16 cellular contexts compared by ENCODE assay signal in genomic region chr10:60652628-60653027, GRCh38.
A peak's percentile ranks its signal among the peaks of the same experiment; 100 is the strongest.
DNase-seq lines count a peak whose midpoint lies in the region; ATAC-seq lines count a peak whose summit lies in the region.
"Had no signal": no experiment of that assay in that cellular context is flagged by ENCODE, and none has a peak within 500 bp of the region (broad histone marks: within the 10 kb centered on the region; RNA-seq: fewer than 3 reads in every experiment).

No MANE protein-coding gene starts in this region.

- peak overlapping the region; percentile 63 for H3K4me3 Mint-ChIP-seq in activated T-helper 17 cell treated with anti-CD3 and anti-CD28 coated beads, Interleukin-2, amount 50 U/mL, for 72 hours
- H3K4me3 Mint-ChIP-seq: activated CD8-positive, alpha-beta memory T cell treated with anti-CD3 and anti-CD28 coated beads, Interleukin-2, amount 10 ng/mL, durations not matched to agents 7 days and 5 days had no signal

- no peaks in the 10 kb centered on the region for H3K27me3 Mint-ChIP-seq in activated T-helper 17 cell treated with anti-CD3 and anti-CD28 coated beads, Interleukin-2, amount 50 U/mL, for 72 hours

- DNase-seq in NCI-H774 (lab: John Stamatoyannopoulos, UW) (no peak), GM19240 (ENCODE audit: insufficient read length, low spot score) (no peak), H4 (ENCODE audit: low spot score) (no peak)
- no peak for DNase-seq in stimulated activated CD4-positive, alpha-beta T cell treated with anti-CD3 and anti-CD28 coated beads, Interleukin-1b, Interleukin-23, amount 100 ng/mL, for 48 hours
- DNase-seq: activated CD8-positive, alpha-beta memory T cell treated with anti-CD3 and anti-CD28 coated beads, Interleukin-2, amount 10 ng/mL, durations not matched to agents 7 days and 5 days; aorta; glutamatergic neuron; left lung; NCI-H146; ovary; stimulated activated CD4-positive, alpha-beta T cell treated with anti-CD3 and anti-CD28 coated beads, Interleukin-2, amount 100 ng/mL, for 48 hours; T-helper 2 cell had no signal

- H3K27ac Mint-ChIP-seq in activated T-helper 17 cell treated with anti-CD3 and anti-CD28 coated beads, Interleukin-2, amount 50 U/mL, for 72 hours = peak overlapping the region; percentile 87
- H3K27ac Mint-ChIP-seq: activated CD8-positive, alpha-beta memory T cell treated with anti-CD3 and anti-CD28 coated beads, Interleukin-2, amount 10 ng/mL, durations not matched to agents 7 days and 5 days had no signal

- ATAC-seq in GM18870 (IDR thresholded peaks at IDR 0.05; ENCODE audit: unreplicated experiment) (peak; percentile 92), GM21723 (IDR thresholded peaks at IDR 0.05; ENCODE audit: unreplicated experiment) (peak; percentile 83), HG03135 (IDR thresholded peaks at IDR 0.05; ENCODE audit: unreplicated experiment) (peak; percentile 95)
- ATAC-seq in activated T-helper 17 cell treated with anti-CD3 and anti-CD28 coated beads, Interleukin-2, amount 50 U/mL, for 72 hours (replicated peaks) = no peak
- ATAC-seq: activated CD8-positive, alpha-beta memory T cell treated with anti-CD3 and anti-CD28 coated beads, Interleukin-2, amount 10 ng/mL, durations not matched to agents 7 days and 5 days; left lung had no signal

- H3K36me3 Mint-ChIP-seq in activated T-helper 17 cell treated with anti-CD3 and anti-CD28 coated beads, Interleukin-2, amount 50 U/mL, for 72 hours (ENCODE audit: low read depth) = no peaks in the 10 kb centered on the region
- H3K36me3 Mint-ChIP-seq: activated CD8-positive, alpha-beta memory T cell treated with anti-CD3 and anti-CD28 coated beads, Interleukin-2, amount 10 ng/mL, durations not matched to agents 7 days and 5 days had no signal

- H3K4me1 Mint-ChIP-seq in activated T-helper 17 cell treated with anti-CD3 and anti-CD28 coated beads, Interleukin-2, amount 50 U/mL, for 72 hours = peaks cover 28% of the 10 kb centered on the region
- H3K4me1 Mint-ChIP-seq: activated CD8-positive, alpha-beta memory T cell treated with anti-CD3 and anti-CD28 coated beads, Interleukin-2, amount 10 ng/mL, durations not matched to agents 7 days and 5 days had no signal

- H3K9me3 Mint-ChIP-seq in activated T-helper 17 cell treated with anti-CD3 and anti-CD28 coated beads, Interleukin-2, amount 50 U/mL, for 72 hours = no peaks in the 10 kb centered on the region
